ENCODE assay signal across 8 cellular contexts in the genomic region with DNA sequence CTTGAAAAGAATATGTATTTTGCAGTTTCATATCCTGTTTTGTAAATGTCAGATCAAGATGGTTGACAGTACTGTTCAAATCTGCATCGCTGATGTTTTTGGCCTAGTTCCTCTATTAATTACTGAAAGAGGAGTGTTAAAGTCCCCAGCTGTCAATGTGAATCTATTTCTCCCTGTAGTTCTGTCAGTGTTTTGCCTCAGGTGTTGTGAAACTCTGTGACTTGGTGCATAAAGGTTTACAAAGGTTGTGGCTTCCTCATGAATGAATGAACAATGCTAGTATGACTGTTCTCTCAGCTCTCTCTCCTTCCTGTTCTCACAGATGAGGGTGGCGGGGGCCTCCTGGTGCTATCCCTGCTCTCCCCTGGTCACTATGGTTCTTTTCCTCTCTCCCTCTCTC.
DNase-seq lines count a peak whose midpoint lies in the region; ATAC-seq and TF ChIP-seq lines count a peak whose summit lies in the region.

No MANE protein-coding gene starts in this region.

- H3K36me3 ChIP-seq in tibial artery (peaks cover 52 to 80% (median 54%) of the 10 kb centered on the region in 3 donors), right atrium auricular region (peaks cover 51% of the 10 kb centered on the region)

- ATAC-seq in GM19438 (IDR thresholded peaks at IDR 0.05; ENCODE audit: low read depth, unreplicated experiment) (peak; percentile 99), HG03342 (IDR thresholded peaks at IDR 0.05; ENCODE audit: unreplicated experiment) (peak; percentile 98)

- intact Hi-C loops in tibial artery (cut with DNase I; ENCODE audit: low total_unique reads) = loop anchor here (10.0 kb wide), 1 partner anchor 130 kb away; no protein-coding TSS in a partner anchor

- H3K27ac ChIP-seq in tibial artery (no peak overlapping the region), right atrium auricular region (no peak overlapping the region)

- H3K4me3 ChIP-seq in tibial artery = no peak overlapping the region
- no peak overlapping the region for H3K4me3 ChIP-seq in right atrium auricular region

- TF ChIP-seq CTCF in tibial artery (IDR thresholded peaks at IDR 0.05) (no peak), right atrium auricular region (IDR thresholded peaks at IDR 0.05) (no peak)

- no peaks in the 10 kb centered on the region for H3K27me3 ChIP-seq in tibial artery
- H3K27me3 ChIP-seq in right atrium auricular region = no peaks in the 10 kb centered on the region

- no peaks in the 10 kb centered on the region for H3K4me1 ChIP-seq in tibial artery
- H3K4me1 ChIP-seq in right atrium auricular region = no peaks in the 10 kb centered on the region

- no peaks in the 10 kb centered on the region for H3K9me3 ChIP-seq in tibial artery
- H3K9me3 ChIP-seq in right atrium auricular region = no peaks in the 10 kb centered on the region

- peak; percentile 73 for DNase-seq in CD1c-positive myeloid dendritic cell (ENCODE audit: extremely low spot score)
- peak; percentile 22 for DNase-seq in activated naive CD4-positive, alpha-beta T cell treated with anti-CD3 and anti-CD28 coated beads, Interleukin-2, amount 50 U/mL, for 16 hours
- no peak for DNase-seq in NK-92 treated with Interleukin-12 subunit alpha and Interleukin-12 subunit beta, amount 100 ng/mL, for 24 hours (lab: John Stamatoyannopoulos, UW)
- DNase-seq in tibial artery = no peak
- DNase-seq in right atrium auricular region (ENCODE audit: low spot score) = no peak
- no peak for DNase-seq in epidermal melanocyte (ENCODE audit: insufficient read length, low spot score)

Comparison
In these comparisons a context has a peak if more than half of its experiments do, and no peak if none do; other contexts are left out.
1. DNase-seq: peak in CD1c-positive myeloid dendritic cell (single experiment) and activated naive CD4-positive, alpha-beta T cell treated with anti-CD3 and anti-CD28 coated beads, Interleukin-2, amount 50 U/mL, for 16 hours (single experiment); none in NK-92 treated with Interleukin-12 subunit alpha and Interleukin-12 subunit beta, amount 100 ng/mL, for 24 hours (single experiment), tibial artery (0 of 2), right atrium auricular region (single experiment) and epidermal melanocyte (single experiment).